1 cellular context compared by ENCODE assay signal in genomic region chr20:47272893-47273590, GRCh38.
TF ChIP-seq lines count a peak whose summit lies in the region.

No MANE protein-coding gene starts in this region.

TF ChIP-seq in WTC11, 78 proteins besides CTCF, POLR2A, EP300 and RAD21:
- no peak for TF ChIP-seq AR (CRISPR knock-in tag; IDR thresholded peaks at IDR 0.05)
- TF ChIP-seq ERG (CRISPR knock-in tag; IDR thresholded peaks at IDR 0.05): no peak
- no peak for TF ChIP-seq GTF2I (CRISPR knock-in tag; conservative IDR thresholded peaks at IDR 0.05)
- TF ChIP-seq CREM (CRISPR knock-in tag; IDR thresholded peaks at IDR 0.05): no peak
